ENCODE assay signal across 36 cellular contexts in the genomic region with DNA sequence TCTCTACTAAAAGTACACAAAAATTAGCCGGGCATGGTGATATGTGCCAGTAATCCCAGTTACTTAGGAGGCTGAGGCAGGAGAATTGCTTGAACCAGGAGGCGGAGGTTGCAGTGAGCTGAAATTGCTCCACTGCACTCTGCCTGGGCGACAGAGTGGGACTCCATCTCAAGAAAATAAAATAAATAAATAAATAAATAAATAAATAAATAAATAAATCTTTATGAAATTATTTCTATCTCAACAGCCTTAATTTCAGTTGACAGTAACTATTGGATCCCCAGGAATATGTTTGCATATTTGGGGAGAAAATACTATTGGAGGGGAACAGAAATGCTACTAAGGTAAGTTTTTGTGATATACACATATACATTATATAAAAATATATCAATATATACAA.
"Had no signal": no experiment of that assay in that cellular context is flagged by ENCODE, and none has a peak within 500 bp of the region (broad histone marks: within the 10 kb centered on the region; RNA-seq: fewer than 3 reads in every experiment).

No MANE protein-coding gene starts in this region.

- H3K4me3 ChIP-seq: MG63 had no signal

- DNase-seq: Karpas-422, Kasumi-1, MG63, MM.1S, MV-4-11, NCI-H1048, NCI-H1092, NCI-H1092 treated with DMSO at 0.1 percent for 48 hours, NCI-H1105, NCI-H1105 treated with DMSO at 0.1 percent for 48 hours, NCI-H1417, NCI-H1417 treated with DMSO at 0.1 percent for 48 hours, NCI-H1436, NCI-H1436 treated with DMSO at 0.1 percent for 48 hours, NCI-H146, NCI-H1694, NCI-H1694 treated with DMSO at 0.1 percent for 48 hours, NCI-H187, NCI-H187 treated with DMSO at 0.1 percent for 48 hours, NCI-H1930, NCI-H2029, NCI-H2029 treated with DMSO at 0.1 percent for 48 hours, NCI-H2081, NCI-H2081 treated with DMSO at 0.1 percent for 48 hours, NCI-H2107, NCI-H2171, NCI-H2171 treated with DMSO at 0.1 percent for 48 hours, NCI-H2227 treated with DMSO at 0.1 percent for 48 hours, NCI-H226, NCI-H345, NCI-H446, NCI-H446 treated with DMSO at 0.1 percent for 48 hours, NCI-H510A, NCI-H510A treated with DMSO at 0.1 percent for 48 hours, NCI-H524, NCI-H524 treated with DMSO at 0.1 percent for 48 hours had no signal

- H3K36me3 ChIP-seq: MG63 had no signal

- H3K27me3 ChIP-seq: MG63 had no signal

- H3K9me3 ChIP-seq: MG63 had no signal
